In the genomic region with DNA sequence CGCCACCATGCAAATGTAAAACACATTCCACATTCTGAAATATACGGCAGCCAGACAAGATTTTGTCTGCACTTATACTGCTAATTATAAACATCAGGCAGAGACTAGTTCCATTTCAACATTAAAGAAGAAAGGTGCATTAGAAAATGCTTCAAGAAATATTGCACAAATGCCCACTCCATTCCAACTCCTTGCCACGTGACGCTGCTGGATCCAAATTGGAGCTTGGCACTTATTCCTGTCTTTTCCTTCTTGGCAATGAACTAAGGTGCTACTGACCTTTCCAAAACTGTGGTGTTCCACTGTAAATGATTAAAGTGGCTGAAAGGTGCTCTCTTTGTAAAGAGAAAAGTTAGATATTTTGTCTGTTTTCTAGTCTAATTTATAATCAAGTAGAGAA, we compare ENCODE assay signal across 19 cellular contexts. TPM values are rescaled to one million over a fixed set of nuclear protein-coding genes. Genes with fewer than 3 reads are reported as not detected.
A peak's percentile ranks its signal among the peaks of the same experiment; 100 is the strongest.
DNase-seq lines count a peak whose midpoint lies in the region; ATAC-seq, FAIRE-seq and TF ChIP-seq lines count a peak whose summit lies in the region.
"Had no signal": no experiment of that assay in that cellular context is flagged by ENCODE, and none has a peak within 500 bp of the region (broad histone marks: within the 10 kb centered on the region; RNA-seq: fewer than 3 reads in every experiment).

No MANE protein-coding gene starts in this region.

- no peak overlapping the region for H4K8ac ChIP-seq in mesenchymal stem cell (ENCODE audit: low read length)

- peaks cover 30% of the 10 kb centered on the region for H3K36me3 Mint-ChIP-seq in astrocyte (ENCODE audit: low read depth, unreplicated experiment)
- H3K36me3 Mint-ChIP-seq: activated CD8-positive, alpha-beta memory T cell treated with anti-CD3 and anti-CD28 coated beads, Interleukin-2, amount 10 ng/mL, durations not matched to agents 7 days and 5 days had no signal

- H2BK15ac ChIP-seq in mesenchymal stem cell (ENCODE audit: low read depth, poor library complexity, severe bottlenecking) = no peak overlapping the region

- peaks cover 72% of the 10 kb centered on the region for H3K4me1 ChIP-seq in GM23248 (ENCODE audit: insufficient read depth)
- peaks cover 14% of the 10 kb centered on the region for H3K4me1 ChIP-seq in astrocyte (ENCODE audit: insufficient read depth, low read length)
- peaks cover 4% of the 10 kb centered on the region for H3K4me1 ChIP-seq in mesenchymal stem cell (ENCODE audit: control insufficient read depth, insufficient read depth, low read depth, low read length)

- peaks cover 44% of the 10 kb centered on the region for H3K4me1 Mint-ChIP-seq in astrocyte (ENCODE audit: low read depth, unreplicated experiment)
- H3K4me1 Mint-ChIP-seq: activated CD8-positive, alpha-beta memory T cell treated with anti-CD3 and anti-CD28 coated beads, Interleukin-2, amount 10 ng/mL, durations not matched to agents 7 days and 5 days; endodermal cell had no signal

- no peak overlapping the region for H3K23ac ChIP-seq in mesenchymal stem cell (ENCODE audit: low read length in 2 of 2)

- no peak for FAIRE-seq in astrocyte (lab: Jason Lieb, UNC)
- FAIRE-seq: frontal cortex, H54, TTC549 had no signal

- H3K14ac ChIP-seq in mesenchymal stem cell (ENCODE audit: low read length in 2 of 2) = no peak overlapping the region

- H3K79me1 ChIP-seq in mesenchymal stem cell (replicated peaks; ENCODE audit: low read length, poor library complexity, severe bottlenecking) = no peaks in the 10 kb centered on the region

- H3K27me3 Mint-ChIP-seq in astrocyte (ENCODE audit: low read depth, unreplicated experiment) = no peaks in the 10 kb centered on the region
- H3K27me3 Mint-ChIP-seq: activated CD8-positive, alpha-beta memory T cell treated with anti-CD3 and anti-CD28 coated beads, Interleukin-2, amount 10 ng/mL, durations not matched to agents 7 days and 5 days had no signal

- no peak overlapping the region for H3K4ac ChIP-seq in mesenchymal stem cell (ENCODE audit: low read depth in 1 of 2, low read length in 2 of 2)

- H3F3A ChIP-seq in GM23248 (ENCODE audit: insufficient read depth) = peaks cover 96% of the 10 kb centered on the region

- H3K4me3 ChIP-seq in GM23248 (peak overlapping the region; percentile 67), astrocyte (ENCODE audit: insufficient read depth, low read depth, low read length) (no peak overlapping the region), mesenchymal stem cell (ENCODE audit: insufficient read depth in 1 of 2, low read depth in 1 of 2, low read length in 2 of 2) (peak overlapping the region in 1 of 2 experiments; percentile 90), skin epidermis (no peak overlapping the region)
- H3K4me3 ChIP-seq: adrenal gland, left lung had no signal

- H2AFZ ChIP-seq in GM23248 (no peak overlapping the region), astrocyte (ENCODE audit: low read depth, low read length) (no peak overlapping the region), mesenchymal stem cell (ENCODE audit: low read depth, low read length) (no peak overlapping the region)

- H3K9me3 ChIP-seq in GM23248 (ENCODE audit: low read depth) = no peaks in the 10 kb centered on the region
- H3K9me3 ChIP-seq in astrocyte (ENCODE audit: insufficient read depth, low read depth, low read length) = no peaks in the 10 kb centered on the region
- H3K9me3 ChIP-seq in mesenchymal stem cell (ENCODE audit: control insufficient read depth, low read length) = no peaks in the 10 kb centered on the region
- H3K9me3 ChIP-seq: adrenal gland, left lung had no signal

- peaks cover 8% of the 10 kb centered on the region; the same call in 1 of the 2 replicates for H4K20me1 ChIP-seq in GM23248 (ENCODE audit: insufficient read depth)
- H4K20me1 ChIP-seq in astrocyte (ENCODE audit: insufficient read depth, low read length) = peaks cover 3% of the 10 kb centered on the region

- ATAC-seq in HG02970 (IDR thresholded peaks at IDR 0.05; ENCODE audit: low FRiP score, unreplicated experiment) = no peak
- ATAC-seq: activated CD8-positive, alpha-beta memory T cell treated with anti-CD3 and anti-CD28 coated beads, Interleukin-2, amount 10 ng/mL, durations not matched to agents 7 days and 5 days; left lung had no signal

- TF ChIP-seq CTCF in astrocyte (IDR thresholded peaks at IDR 0.05; ENCODE audit: insufficient read depth, low read depth, low read length) = no peak

- H3K79me2 ChIP-seq in GM23248 (ENCODE audit: insufficient read depth) (peaks cover 100% of the 10 kb centered on the region), astrocyte (ENCODE audit: insufficient read depth, low read length) (peaks cover 96% of the 10 kb centered on the region)

- H3K9me3 Mint-ChIP-seq in astrocyte (ENCODE audit: unreplicated experiment) = no peaks in the 10 kb centered on the region
- H3K9me3 Mint-ChIP-seq: endodermal cell had no signal

- peak overlapping the region; percentile 14 for H3K27ac Mint-ChIP-seq in astrocyte (ENCODE audit: unreplicated experiment)
- H3K27ac Mint-ChIP-seq: activated CD8-positive, alpha-beta memory T cell treated with anti-CD3 and anti-CD28 coated beads, Interleukin-2, amount 10 ng/mL, durations not matched to agents 7 days and 5 days; endodermal cell had no signal

- H3K27me3 ChIP-seq in GM23248 (replicated peaks; ENCODE audit: insufficient read depth) (no peaks in the 10 kb centered on the region), astrocyte (ENCODE audit: insufficient read depth, low read length) (no peaks in the 10 kb centered on the region), mesenchymal stem cell (ENCODE audit: control insufficient read depth in 1 of 2, insufficient read depth in 1 of 2, low read length in 2 of 2) (no peaks in the 10 kb centered on the region)

- H2BK12ac ChIP-seq in mesenchymal stem cell (ENCODE audit: low read length in 2 of 2) = no peak overlapping the region

- 30 to 42% methylated on average over 4 of the region's 4 CpGs for WGBS in GM23248 (ENCODE audit: low coverage in 1 of 2, low lambda C conversion rate in 2 of 2, missing lambda C conversion rate in 2 of 2), 2 experiments
- WGBS in mesenchymal stem cell = 94% methylated on average over 4 of the region's 4 CpGs

- no peak overlapping the region for H4K91ac ChIP-seq in mesenchymal stem cell (ENCODE audit: low read length)

- H3K9ac ChIP-seq in GM23248 = peak overlapping the region; percentile 100
- H3K9ac ChIP-seq in astrocyte (ENCODE audit: low read length) = no peak overlapping the region
- H3K9ac ChIP-seq in mesenchymal stem cell (ENCODE audit: low read length) = peak overlapping the region; percentile 98

- H3K9me2 ChIP-seq in GM23248 (ENCODE audit: insufficient read depth) = no peaks in the 10 kb centered on the region

- peak overlapping the region; percentile 99 for H3K27ac ChIP-seq in GM23248
- no peak overlapping the region for H3K27ac ChIP-seq in astrocyte (ENCODE audit: low read depth, low read length)
- no peak overlapping the region for H3K27ac ChIP-seq in mesenchymal stem cell (ENCODE audit: low read length, poor library complexity, severe bottlenecking)
- peak overlapping the region in 12 of 21 experiments; percentile 12 to 90 (median 40) for H3K27ac ChIP-seq in skin epidermis

- H3K4me2 ChIP-seq in GM23248 (ENCODE audit: unreplicated experiment) (peak overlapping the region; percentile 99), astrocyte (ENCODE audit: low read length) (no peak overlapping the region), mesenchymal stem cell (ENCODE audit: low read length, poor library complexity, severe bottlenecking) (no peak overlapping the region)

- H2AK5ac ChIP-seq in mesenchymal stem cell (ENCODE audit: low read length, severe bottlenecking) = no peak overlapping the region

- H3K4me3 Mint-ChIP-seq in astrocyte (ENCODE audit: unreplicated experiment) = no peak overlapping the region
- H3K4me3 Mint-ChIP-seq: activated CD8-positive, alpha-beta memory T cell treated with anti-CD3 and anti-CD28 coated beads, Interleukin-2, amount 10 ng/mL, durations not matched to agents 7 days and 5 days; endodermal cell had no signal

- peaks cover 16% of the 10 kb centered on the region for H3K36me3 ChIP-seq in GM23248 (ENCODE audit: low read depth)
- no peaks in the 10 kb centered on the region for H3K36me3 ChIP-seq in astrocyte (ENCODE audit: insufficient read depth, low read length)
- H3K36me3 ChIP-seq in mesenchymal stem cell (ENCODE audit: control insufficient read depth in 1 of 2, insufficient read depth in 2 of 2, low read depth in 1 of 2, low read length in 2 of 2) = peaks cover 0 to 76% of the 10 kb centered on the region in 2 experiments
- H3K36me3 ChIP-seq: adrenal gland, left lung had no signal

- no peak overlapping the region for H2BK120ac ChIP-seq in mesenchymal stem cell (ENCODE audit: low read depth, low read length)

- H3K18ac ChIP-seq in mesenchymal stem cell (ENCODE audit: low read depth in 1 of 2, low read length in 2 of 2) = no peak overlapping the region

- in situ Hi-C loops in GM23248 (cut with MboI) = no loop called here

- peak; percentile 46 for DNase-seq in GM23248
- DNase-seq in astrocyte (ENCODE audit: low read depth) = no peak
- no peak for DNase-seq in mesenchymal stem cell
- DNase-seq in DMS153 (lab: John Stamatoyannopoulos, UW) = no peak
- no peak for DNase-seq in T-helper 2 cell
- no peak for DNase-seq in NCI-H1092 treated with DMSO at 0.1 percent for 48 hours (lab: John Stamatoyannopoulos, UW)
- DNase-seq: activated CD4-positive, alpha-beta T cell treated with anti-CD3 and anti-CD28 coated beads for 4 hours; activated CD8-positive, alpha-beta memory T cell treated with anti-CD3 and anti-CD28 coated beads, Interleukin-2, amount 10 ng/mL, durations not matched to agents 7 days and 5 days; adrenal gland; endodermal cell; left lung; NCI-H2029; NCI-H510A; RPMI8226 had no signal

- H2BK5ac ChIP-seq in mesenchymal stem cell (ENCODE audit: low read depth, low read length, poor library complexity, severe bottlenecking) = no peak overlapping the region

RNA-seq across cellular contexts. Expression of a gene that starts 6.2 kb away (rescaled TPM):
- total RNA-seq in GM23248 (2014; rRNA removed; shearing (Covaris generic)) = 1,362 and 1,653 TPM in 2 replicates
- 344 and 350 TPM in 2 replicates for polyA plus RNA-seq in GM23248 (2016; fragmentation: Nextera tagmentation; extraction: Ambion mirVana)
- 200 and 560 TPM in 2 replicates for total RNA-seq in astrocyte
- 173 TPM for polyA plus RNA-seq in mesenchymal stem cell (2013, experiment 1 of 2)
- polyA plus RNA-seq in mesenchymal stem cell (2013, experiment 2 of 2) = 153 TPM

Comparison
In these comparisons a context has a peak if more than half of its experiments do, and no peak if none do; other contexts are left out.
1. H3K27ac ChIP-seq: peak in GM23248 (single experiment) and skin epidermis (12 of 21); none in astrocyte (single experiment) and mesenchymal stem cell (single experiment).